In the genomic region with DNA sequence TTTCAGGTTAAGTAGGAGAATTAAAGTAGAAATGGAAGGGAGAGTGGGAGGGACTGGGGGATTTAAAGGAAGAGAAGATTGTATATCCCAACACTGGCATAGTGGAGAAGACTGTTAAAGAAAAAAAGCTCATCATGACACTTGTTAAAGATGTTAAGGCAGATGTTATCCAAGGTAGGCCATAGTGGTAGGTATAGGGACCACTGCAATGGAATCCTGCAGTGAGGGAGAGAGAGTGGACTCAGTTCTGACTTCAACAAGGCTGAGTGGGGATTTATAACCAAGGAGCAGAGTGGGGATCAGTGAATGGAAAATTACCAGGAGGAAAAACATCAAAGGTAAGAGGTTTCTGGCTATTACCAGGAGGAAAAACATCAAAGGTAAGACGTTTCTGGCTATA, we compare ENCODE assay signal across 28 cellular contexts. TPM values are rescaled to one million over a fixed set of nuclear protein-coding genes. Genes with fewer than 3 reads are reported as not detected.
"Had no signal": no experiment of that assay in that cellular context is flagged by ENCODE, and none has a peak within 500 bp of the region (broad histone marks: within the 10 kb centered on the region; RNA-seq: fewer than 3 reads in every experiment).

No MANE protein-coding gene starts in this region.

- ATAC-seq: left ventricle myocardium superior; psoas muscle; sciatic nerve; stimulated activated naive B cell treated with anti-CD40 and anti-IgM and Interleukin-4, amounts not matched to agents 10 μg/mL and 1 μg/mL and 100 μg/mL, for 72 hours; stimulated activated naive CD8-positive, alpha-beta T cell treated with anti-CD3 and anti-CD28 coated beads, Interleukin-15, amount 100 ng/mL, for 72 hours had no signal

- H3K4me1 Mint-ChIP-seq: naive B cell; stimulated activated naive B cell treated with anti-CD40 and anti-IgM and Interleukin-4, amounts not matched to agents 10 μg/mL and 1 μg/mL and 100 μg/mL, for 72 hours; stimulated activated naive CD8-positive, alpha-beta T cell treated with anti-CD3 and anti-CD28 coated beads, Interleukin-15, amount 100 ng/mL, for 72 hours had no signal

- DNase-seq: cortex of kidney; dorsolateral prefrontal cortex; effector CD8-positive, alpha-beta T cell; foreskin melanocyte; head of caudate nucleus; left colon; left ventricle myocardium superior; naive B cell; psoas muscle; retina; spleen; stimulated activated CD4-positive, alpha-beta T cell treated with anti-CD3 and anti-CD28 coated beads, Interleukin-15, amount 100 ng/mL, for 24 hours; stimulated activated CD4-positive, alpha-beta T cell treated with anti-CD3 and anti-CD28 coated beads, Interleukin-1b, Interleukin-23, amount 100 ng/mL, for 48 hours; stimulated activated CD4-positive, alpha-beta T cell treated with anti-CD3 and anti-CD28 coated beads, Interleukin-4, amount 100 ng/mL, for 4 hours; stimulated activated naive B cell treated with anti-CD40 and anti-IgM and Interleukin-4, amounts not matched to agents 10 μg/mL and 1 μg/mL and 100 μg/mL, for 72 hours; stimulated activated naive CD8-positive, alpha-beta T cell treated with anti-CD3 and anti-CD28 coated beads, Interleukin-15, amount 100 ng/mL, for 72 hours; testis; transverse colon had no signal

- H3K4me3 Mint-ChIP-seq: naive B cell; nephron; stimulated activated naive B cell treated with anti-CD40 and anti-IgM and Interleukin-4, amounts not matched to agents 10 μg/mL and 1 μg/mL and 100 μg/mL, for 72 hours; stimulated activated naive CD8-positive, alpha-beta T cell treated with anti-CD3 and anti-CD28 coated beads, Interleukin-15, amount 100 ng/mL, for 72 hours had no signal

- H3K9me3 Mint-ChIP-seq: naive B cell; nephron; stimulated activated naive B cell treated with anti-CD40 and anti-IgM and Interleukin-4, amounts not matched to agents 10 μg/mL and 1 μg/mL and 100 μg/mL, for 72 hours; stimulated activated naive CD8-positive, alpha-beta T cell treated with anti-CD3 and anti-CD28 coated beads, Interleukin-15, amount 100 ng/mL, for 72 hours had no signal

- H3K4me1 ChIP-seq: psoas muscle, spleen, testis had no signal

- H3K27ac ChIP-seq: hepatocyte, neutrophil, psoas muscle, spleen, testis, transverse colon had no signal

- H3K27ac Mint-ChIP-seq: nephron; stimulated activated naive B cell treated with anti-CD40 and anti-IgM and Interleukin-4, amounts not matched to agents 10 μg/mL and 1 μg/mL and 100 μg/mL, for 72 hours; stimulated activated naive CD8-positive, alpha-beta T cell treated with anti-CD3 and anti-CD28 coated beads, Interleukin-15, amount 100 ng/mL, for 72 hours had no signal

- H3K36me3 Mint-ChIP-seq: naive B cell; stimulated activated naive B cell treated with anti-CD40 and anti-IgM and Interleukin-4, amounts not matched to agents 10 μg/mL and 1 μg/mL and 100 μg/mL, for 72 hours had no signal

- H3K4me3 ChIP-seq: dorsolateral prefrontal cortex, hepatocyte, lung, psoas muscle, spleen, testis, transverse colon had no signal

- H3K27me3 Mint-ChIP-seq: stimulated activated naive B cell treated with anti-CD40 and anti-IgM and Interleukin-4, amounts not matched to agents 10 μg/mL and 1 μg/mL and 100 μg/mL, for 72 hours; stimulated activated naive CD8-positive, alpha-beta T cell treated with anti-CD3 and anti-CD28 coated beads, Interleukin-15, amount 100 ng/mL, for 72 hours had no signal

- H3K27me3 ChIP-seq: dorsolateral prefrontal cortex, hepatocyte, spleen, testis, transverse colon had no signal

- H2AFZ ChIP-seq: hepatocyte had no signal

- H3K9me3 ChIP-seq: neutrophil, psoas muscle, spleen, testis, transverse colon had no signal

- H3K4me2 ChIP-seq: hepatocyte had no signal

RNA-seq across cellular contexts. Expression of a gene that starts 30.7 kb away (rescaled TPM):
- total RNA-seq: kidney epithelial cell, left colon, left ventricle myocardium superior, osteoblast, sciatic nerve, skeletal muscle tissue, spleen, subcutaneous adipose tissue, testis had no signal
- polyA plus RNA-seq: hepatocyte, urinary bladder had no signal
